Comparison of ENCODE assay signal across 28 cellular contexts in the genomic region with DNA sequence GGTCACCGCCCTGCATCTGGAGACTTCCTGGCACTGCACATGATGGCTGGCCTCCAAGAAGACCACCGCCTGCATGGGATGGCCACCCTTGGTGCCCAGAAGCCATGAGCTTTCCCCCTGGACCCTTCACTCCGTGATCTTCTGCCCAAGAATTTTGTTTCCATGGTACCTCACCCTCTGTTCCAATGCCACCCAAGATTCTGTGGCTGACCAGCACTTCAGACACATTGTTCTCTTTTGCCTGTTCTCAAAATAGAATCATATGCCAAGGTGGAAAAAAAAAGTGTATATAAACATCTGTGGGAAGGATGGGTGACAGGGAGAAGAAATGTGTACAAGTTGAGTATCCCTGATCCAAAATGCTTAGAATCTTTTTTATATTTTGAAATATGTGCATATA.
"Had no signal": no experiment of that assay in that cellular context is flagged by ENCODE, and none has a peak within 500 bp of the region (broad histone marks: within the 10 kb centered on the region; RNA-seq: fewer than 3 reads in every experiment).

No MANE protein-coding gene starts in this region.

- H3K4me1 ChIP-seq: stomach, testis, thyroid gland, tibial artery, tibial nerve, transverse colon, upper lobe of left lung, upper lobe of right lung, uterus, vagina had no signal

- ATAC-seq: stimulated activated effector memory CD8-positive, alpha-beta T cell treated with anti-CD3 and anti-CD28 coated beads, Interleukin-12 subunit alpha, Interleukin-12 subunit beta, amount 100 ng/mL, for 72 hours; stimulated activated memory B cell treated with anti-CD40 and anti-IgM and Interleukin-4, amounts not matched to agents 10 μg/mL and 1 μg/mL and 100 μg/mL, for 72 hours; stimulated activated naive B cell treated with anti-CD40 and anti-IgM and Interleukin-4, amounts not matched to agents 10 μg/mL and 1 μg/mL and 100 μg/mL, for 72 hours; stimulated activated naive CD8-positive, alpha-beta T cell treated with anti-CD3 and anti-CD28 coated beads, Interleukin-15, amount 100 ng/mL, for 72 hours; stimulated activated naive CD8-positive, alpha-beta T cell treated with anti-CD3 and anti-CD28 coated beads, Interleukin-15, Interleukin-2, amounts not matched to agents 100 U/mL and 50 U/mL, for 24 hours; upper lobe of right lung had no signal

- H3K9me3 ChIP-seq: testis, thyroid gland, upper lobe of right lung, vagina had no signal

- H3K4me1 Mint-ChIP-seq: stimulated activated effector memory CD8-positive, alpha-beta T cell treated with anti-CD3 and anti-CD28 coated beads, Interleukin-12 subunit alpha, Interleukin-12 subunit beta, amount 100 ng/mL, for 72 hours; stimulated activated naive CD8-positive, alpha-beta T cell treated with anti-CD3 and anti-CD28 coated beads, Interleukin-15, amount 100 ng/mL, for 72 hours had no signal

- H3K36me3 Mint-ChIP-seq: stimulated activated effector memory CD8-positive, alpha-beta T cell treated with anti-CD3 and anti-CD28 coated beads, Interleukin-12 subunit alpha, Interleukin-12 subunit beta, amount 100 ng/mL, for 72 hours had no signal

- H3K27ac Mint-ChIP-seq: stimulated activated effector memory CD8-positive, alpha-beta T cell treated with anti-CD3 and anti-CD28 coated beads, Interleukin-12 subunit alpha, Interleukin-12 subunit beta, amount 100 ng/mL, for 72 hours; stimulated activated memory B cell treated with anti-CD40 and anti-IgM and Interleukin-4, amounts not matched to agents 10 μg/mL and 1 μg/mL and 100 μg/mL, for 72 hours; stimulated activated naive B cell treated with anti-CD40 and anti-IgM and Interleukin-4, amounts not matched to agents 10 μg/mL and 1 μg/mL and 100 μg/mL, for 72 hours; stimulated activated naive CD8-positive, alpha-beta T cell treated with anti-CD3 and anti-CD28 coated beads, Interleukin-15, amount 100 ng/mL, for 72 hours; stimulated activated naive CD8-positive, alpha-beta T cell treated with anti-CD3 and anti-CD28 coated beads, Interleukin-15, Interleukin-2, amounts not matched to agents 100 ng/mL and 50 ng/mL, for 24 hours; type B pancreatic cell had no signal

- DNase-seq: stimulated activated CD4-positive, alpha-beta T cell treated with anti-CD3 and anti-CD28 coated beads, Interleukin-2, amount 100 ng/mL, for 48 hours; stimulated activated CD4-positive, alpha-beta T cell treated with anti-CD3 and anti-CD28 coated beads, Interleukin-4, amount 100 ng/mL, for 1 hour; stimulated activated CD4-positive, alpha-beta T cell treated with anti-CD3 and anti-CD28 coated beads, Interleukin-4, amount 100 ng/mL, for 24 hours; stimulated activated CD4-positive, alpha-beta T cell treated with anti-CD3 and anti-CD28 coated beads, Interleukin-4, amount 100 ng/mL, for 4 hours; stimulated activated CD8-positive, alpha-beta memory T cell treated with anti-CD3 and anti-CD28 coated beads, Interleukin-4, amount 100 ng/mL, for 48 hours; stimulated activated naive B cell treated with anti-CD40 and anti-IgM and Interleukin-4, amounts not matched to agents 10 μg/mL and 1 μg/mL and 100 μg/mL, for 72 hours; stimulated activated naive CD4-positive, alpha-beta T cell; stimulated activated naive CD4-positive, alpha-beta T cell treated with Interleukin-2 at 50 U/mL for 16 hours; stimulated activated naive CD8-positive, alpha-beta T cell treated with anti-CD3 and anti-CD28 coated beads, Interleukin-15, amount 100 ng/mL, for 72 hours; stimulated activated naive CD8-positive, alpha-beta T cell treated with anti-CD3 and anti-CD28 coated beads, Interleukin-15, Interleukin-2, amounts not matched to agents 100 U/mL and 50 U/mL, for 24 hours; stomach; substantia nigra; testis; thyroid gland; tibial artery; transverse colon; trophoblast cell; upper lobe of left lung; upper lobe of right lung; uterus had no signal

- H3K27me3 ChIP-seq: testis, thyroid gland, tibial artery, tibial nerve, transverse colon, upper lobe of left lung, upper lobe of right lung, uterus, vagina had no signal

- H3K4me3 ChIP-seq: stomach, suprapubic skin, testis, thoracic aorta, thyroid gland, tibial artery, tibial nerve, transverse colon, upper lobe of left lung, upper lobe of right lung, uterus, vagina had no signal

- H3K27ac ChIP-seq: stomach, suprapubic skin, testis, thyroid gland, tibial artery, tibial nerve, transverse colon, upper lobe of left lung, upper lobe of right lung, uterus, vagina had no signal

- H3K4me3 Mint-ChIP-seq: stimulated activated effector memory CD8-positive, alpha-beta T cell treated with anti-CD3 and anti-CD28 coated beads, Interleukin-12 subunit alpha, Interleukin-12 subunit beta, amount 100 ng/mL, for 72 hours; stimulated activated memory B cell treated with anti-CD40 and anti-IgM and Interleukin-4, amounts not matched to agents 10 μg/mL and 1 μg/mL and 100 μg/mL, for 72 hours; stimulated activated naive B cell treated with anti-CD40 and anti-IgM and Interleukin-4, amounts not matched to agents 10 μg/mL and 1 μg/mL and 100 μg/mL, for 72 hours; stimulated activated naive CD8-positive, alpha-beta T cell treated with anti-CD3 and anti-CD28 coated beads, Interleukin-15, amount 100 ng/mL, for 72 hours; stimulated activated naive CD8-positive, alpha-beta T cell treated with anti-CD3 and anti-CD28 coated beads, Interleukin-15, Interleukin-2, amounts not matched to agents 100 ng/mL and 50 ng/mL, for 24 hours; type B pancreatic cell had no signal

- H3K36me3 ChIP-seq: stomach, suprapubic skin, thoracic aorta, thyroid gland, tibial artery, tibial nerve, transverse colon, upper lobe of left lung, upper lobe of right lung, uterus, vagina had no signal
